10 cellular contexts compared by ENCODE assay signal in the genomic region with DNA sequence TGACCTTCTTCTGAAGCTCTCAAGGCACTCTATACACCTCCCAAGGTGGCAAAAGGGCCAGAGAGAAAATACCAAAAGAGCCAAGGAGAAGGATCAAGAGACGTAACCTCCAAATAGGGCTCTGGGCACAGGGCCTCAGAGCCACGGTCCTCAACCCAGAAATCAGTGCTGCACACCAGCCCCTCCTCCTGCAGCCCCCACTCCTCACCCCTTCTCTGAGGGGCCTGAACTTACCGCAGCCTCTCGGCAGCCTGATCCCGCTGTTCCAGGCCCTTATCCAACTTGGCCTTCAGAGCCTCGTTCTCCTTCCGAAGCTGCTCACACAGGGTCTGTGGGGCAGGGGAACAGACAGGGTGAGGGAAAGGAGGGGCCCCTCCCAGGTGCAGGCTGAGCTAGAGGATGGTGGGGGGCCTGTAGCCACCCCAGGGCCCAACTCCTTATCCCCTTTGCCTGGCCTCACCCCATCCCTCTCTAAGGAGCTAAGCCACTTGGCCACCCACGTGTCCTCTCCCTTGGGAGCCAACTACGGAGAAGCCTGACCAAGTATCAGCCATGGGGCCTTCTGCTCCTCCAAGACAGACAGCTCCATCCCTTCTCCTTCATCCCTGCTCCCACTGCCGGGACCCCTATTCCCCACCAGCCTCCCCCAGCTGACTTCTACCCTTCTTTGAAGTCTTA. TPM values are rescaled to one million over a fixed set of nuclear protein-coding genes. Genes with fewer than 3 reads are reported as not detected.
DNase-seq lines count a peak whose midpoint lies in the region; ATAC-seq and TF ChIP-seq lines count a peak whose summit lies in the region.
"Had no signal": no experiment of that assay in that cellular context is flagged by ENCODE, and none has a peak within 500 bp of the region (broad histone marks: within the 10 kb centered on the region; RNA-seq: fewer than 3 reads in every experiment).

No MANE protein-coding gene starts in this region.

- H3K36me3 ChIP-seq in tibial artery = peaks cover 60 to 100% (median 82%) of the 10 kb centered on the region in 3 donors

- H3K27me3 Mint-ChIP-seq in activated T-helper 17 cell treated with anti-CD3 and anti-CD28 coated beads, Interleukin-2, amount 50 U/mL, for 72 hours = no peaks in the 10 kb centered on the region
- no peaks in the 10 kb centered on the region for H3K27me3 Mint-ChIP-seq in naive B cell

- H3K27ac Mint-ChIP-seq in activated T-helper 17 cell treated with anti-CD3 and anti-CD28 coated beads, Interleukin-2, amount 50 U/mL, for 72 hours = peak overlapping the region; percentile 80
- peak overlapping the region; percentile 9 to 91 (median 82) for H3K27ac Mint-ChIP-seq in naive B cell

- H3K36me3 Mint-ChIP-seq in activated T-helper 17 cell treated with anti-CD3 and anti-CD28 coated beads, Interleukin-2, amount 50 U/mL, for 72 hours (ENCODE audit: low read depth) = peaks cover 100% of the 10 kb centered on the region
- H3K36me3 Mint-ChIP-seq in naive B cell = peaks cover 24 to 36% of the 10 kb centered on the region in 2 donors

- DNase-seq in naive B cell (no peak), HUDEP-2 (lab: John Stamatoyannopoulos, UW; ENCODE audit: unreplicated experiment in 76 of 76) (no peak), NCI-H2227 (lab: John Stamatoyannopoulos, UW; ENCODE audit: unreplicated experiment) (no peak), tibial artery (no peak)
- DNase-seq: NCI-H2081 treated with DMSO at 0.1 percent for 48 hours had no signal

- TF ChIP-seq CTCF in 22Rv1 (IDR thresholded peaks at IDR 0.05) (peak; percentile 42), tibial artery (IDR thresholded peaks at IDR 0.05) (no peak)

- no peak overlapping the region for H3K4me3 Mint-ChIP-seq in activated T-helper 17 cell treated with anti-CD3 and anti-CD28 coated beads, Interleukin-2, amount 50 U/mL, for 72 hours
- peak overlapping the region in 1 of 8 donors; percentile 16 for H3K4me3 Mint-ChIP-seq in naive B cell

- H3K9me3 ChIP-seq in tibial artery = no peaks in the 10 kb centered on the region
- H3K9me3 ChIP-seq: SJSA1 had no signal

- no peak overlapping the region for H3K27ac ChIP-seq in 22Rv1
- peak overlapping the region in 1 of 2 donors; percentile 17 for H3K27ac ChIP-seq in tibial artery
- H3K27ac ChIP-seq: SJSA1 had no signal

- intact Hi-C loops in tibial artery (cut with DNase I; ENCODE audit: low total_unique reads) = loop anchor here (2.0 to 5.0 kb wide), 2 partner anchors 63 to 115 kb away; no protein-coding TSS in a partner anchor

- no peak overlapping the region for H3K4me3 ChIP-seq in tibial artery
- H3K4me3 ChIP-seq: SJSA1 had no signal

- H3K9me3 Mint-ChIP-seq in activated T-helper 17 cell treated with anti-CD3 and anti-CD28 coated beads, Interleukin-2, amount 50 U/mL, for 72 hours = no peaks in the 10 kb centered on the region
- H3K9me3 Mint-ChIP-seq in naive B cell = no peaks in the 10 kb centered on the region

- H3K4me1 ChIP-seq in tibial artery = peaks cover 0 to 7% (median 3%) of the 10 kb centered on the region in 4 donors

- peak; percentile 13 for ATAC-seq in GM21360 (IDR thresholded peaks at IDR 0.05; ENCODE audit: unreplicated experiment)
- ATAC-seq in activated T-helper 17 cell treated with anti-CD3 and anti-CD28 coated beads, Interleukin-2, amount 50 U/mL, for 72 hours (replicated peaks) = no peak
- ATAC-seq in naive B cell (ENCODE audit: low read depth in 2 of 2) = no peak
- ATAC-seq in HG02610 (IDR thresholded peaks at IDR 0.05; ENCODE audit: unreplicated experiment) = no peak

- H3K4me1 Mint-ChIP-seq in activated T-helper 17 cell treated with anti-CD3 and anti-CD28 coated beads, Interleukin-2, amount 50 U/mL, for 72 hours = peaks cover 10% of the 10 kb centered on the region
- H3K4me1 Mint-ChIP-seq in naive B cell = peaks cover 39 to 41% (median 39%) of the 10 kb centered on the region in 3 donors

- H3K27me3 ChIP-seq in tibial artery = no peaks in the 10 kb centered on the region
- H3K27me3 ChIP-seq: SJSA1 had no signal

RNA-seq across cellular contexts. Expression of gene TNIP1, which starts 28.8 kb away (rescaled TPM):
- total RNA-seq in activated T-helper 17 cell treated with anti-CD3 and anti-CD28 coated beads, Interleukin-2, amount 50 U/mL, for 72 hours = 100 to 1,000 TPM; 316 to 609 TPM
- 10 to 100 TPM; 36.2 to 68.2 (median 55.5) TPM for polyA plus RNA-seq in naive B cell (ENCODE audit: low read depth in 6 of 6)

RNA-seq across cellular contexts. Expression of gene GPX3, which starts 31.7 kb away (rescaled TPM):
- total RNA-seq in activated T-helper 17 cell treated with anti-CD3 and anti-CD28 coated beads, Interleukin-2, amount 50 U/mL, for 72 hours = not detected
- polyA plus RNA-seq in naive B cell (ENCODE audit: low read depth in 6 of 6) = 1 to 10 TPM in 3 of 6 donors, under 1 TPM in 2, not detected in 1; 0.23 to 1.8 (median 1.1) TPM
